In the genomic region with DNA sequence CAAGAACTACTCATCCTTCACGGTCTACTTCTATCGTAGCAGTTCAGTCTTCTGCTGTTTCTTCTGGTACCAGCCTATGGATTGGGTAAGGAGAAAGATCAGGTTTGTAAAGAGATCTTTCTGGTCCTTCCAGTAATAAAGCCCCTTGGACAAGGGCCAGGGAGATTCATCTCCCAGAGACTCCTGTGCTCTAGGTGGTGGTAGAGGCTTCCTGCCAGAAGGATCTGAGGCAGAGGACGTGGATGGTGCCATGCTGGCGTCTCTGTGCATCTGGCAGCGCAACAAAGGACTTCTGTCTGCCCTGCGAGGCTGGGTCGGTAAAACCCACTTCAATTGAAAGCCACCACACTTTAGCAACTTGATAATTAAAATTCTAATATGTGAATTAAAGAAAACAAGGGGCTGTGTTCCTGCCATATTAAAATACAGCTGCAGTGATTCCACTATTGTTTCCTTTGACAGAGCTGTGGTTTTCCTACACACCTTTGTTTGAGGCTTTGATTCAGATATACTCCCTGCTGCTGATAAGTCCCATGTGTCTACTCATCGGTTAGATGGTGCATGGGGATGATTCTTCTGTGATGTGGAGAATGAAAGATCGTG, we compare ENCODE assay signal across 20 cellular contexts.
DNase-seq lines count a peak whose midpoint lies in the region; ATAC-seq, FAIRE-seq and TF ChIP-seq lines count a peak whose summit lies in the region.
"Had no signal": no experiment of that assay in that cellular context is flagged by ENCODE, and none has a peak within 500 bp of the region (broad histone marks: within the 10 kb centered on the region; RNA-seq: fewer than 3 reads in every experiment).

No MANE protein-coding gene starts in this region.

- H3K9me3 Mint-ChIP-seq in astrocyte (ENCODE audit: unreplicated experiment) (no peaks in the 10 kb centered on the region), nephron (no peaks in the 10 kb centered on the region), Caco-2 (ENCODE audit: unreplicated experiment) (no peaks in the 10 kb centered on the region)
- H3K9me3 Mint-ChIP-seq: activated CD4-positive, alpha-beta memory T cell treated with anti-CD3 and anti-CD28 coated beads for 36 hours; dendritic cell treated with granulocyte-macrophage colony-stimulating factor and Interleukin-4, amounts not matched to agents 40 ng/mL and 50 ng/mL, for 4 days; stimulated activated effector memory CD8-positive, alpha-beta T cell treated with anti-CD3 and anti-CD28 coated beads, Interleukin-12 subunit alpha, Interleukin-12 subunit beta, amount 100 ng/mL, for 72 hours; T-cell had no signal

- no peaks in the 10 kb centered on the region for H3K27me3 ChIP-seq in astrocyte (ENCODE audit: insufficient read depth, low read length)
- H3K27me3 ChIP-seq in sigmoid colon, result no peaks in the 10 kb centered on the region
- H3K27me3 ChIP-seq in Caco-2 (replicated peaks; ENCODE audit: control insufficient read depth, insufficient read depth, low read length), result no peaks in the 10 kb centered on the region
- H3K27me3 ChIP-seq: body of pancreas, esophagus muscularis mucosa had no signal

- H4K20me1 ChIP-seq in astrocyte (ENCODE audit: insufficient read depth, low read length), result peaks cover 21% of the 10 kb centered on the region

- no peak overlapping the region for H3K9ac ChIP-seq in astrocyte (ENCODE audit: low read length)
- no peak overlapping the region for H3K9ac ChIP-seq in kidney (ENCODE audit: low read length in 2 of 2)

- TF ChIP-seq CTCF in C4-2B (conservative IDR thresholded peaks at IDR 0.05) (peak; percentile 44), astrocyte (IDR thresholded peaks at IDR 0.05; ENCODE audit: insufficient read depth, low read depth, low read length) (no peak), nephron (IDR thresholded peaks at IDR 0.05; ENCODE audit: unreplicated experiment in 3 of 3) (no peak), sigmoid colon (IDR thresholded peaks at IDR 0.05) (no peak), kidney (IDR thresholded peaks at IDR 0.05; ENCODE audit: borderline replicate concordance, extremely low read depth, insufficient read depth) (no peak), Caco-2 (IDR thresholded peaks at IDR 0.05; ENCODE audit: insufficient read depth in 1 of 2, low read depth in 1 of 2, low read length in 1 of 2, severe bottlenecking in 1 of 2, unreplicated experiment in 1 of 2) (no peak)

- H3K4me1 Mint-ChIP-seq in astrocyte (ENCODE audit: low read depth, unreplicated experiment) (peaks cover 39% of the 10 kb centered on the region), nephron (peaks cover 53% of the 10 kb centered on the region), Caco-2 (ENCODE audit: low read depth, unreplicated experiment) (peaks cover 13% of the 10 kb centered on the region)
- H3K4me1 Mint-ChIP-seq: stimulated activated effector memory CD8-positive, alpha-beta T cell treated with anti-CD3 and anti-CD28 coated beads, Interleukin-12 subunit alpha, Interleukin-12 subunit beta, amount 100 ng/mL, for 72 hours; T-cell had no signal

- H3K4me3 Mint-ChIP-seq in astrocyte (ENCODE audit: unreplicated experiment) (no peak overlapping the region), nephron (no peak overlapping the region), Caco-2 (ENCODE audit: unreplicated experiment) (no peak overlapping the region)
- H3K4me3 Mint-ChIP-seq: activated CD4-positive, alpha-beta memory T cell treated with anti-CD3 and anti-CD28 coated beads for 36 hours; dendritic cell treated with granulocyte-macrophage colony-stimulating factor and Interleukin-4, amounts not matched to agents 40 ng/mL and 50 ng/mL, for 4 days; stimulated activated effector memory CD8-positive, alpha-beta T cell treated with anti-CD3 and anti-CD28 coated beads, Interleukin-12 subunit alpha, Interleukin-12 subunit beta, amount 100 ng/mL, for 72 hours; T-cell had no signal

- no peaks in the 10 kb centered on the region for H3K9me3 ChIP-seq in astrocyte (ENCODE audit: insufficient read depth, low read depth, low read length)
- no peaks in the 10 kb centered on the region for H3K9me3 ChIP-seq in sigmoid colon
- no peaks in the 10 kb centered on the region for H3K9me3 ChIP-seq in kidney (ENCODE audit: control insufficient read depth in 1 of 2, low read length in 2 of 2)
- no peaks in the 10 kb centered on the region for H3K9me3 ChIP-seq in Caco-2
- H3K9me3 ChIP-seq: body of pancreas, esophagus muscularis mucosa had no signal

- POLR2A ChIA-PET in Caco-2 (lab: Charles Lee), result no interaction called here

- ATAC-seq in HG03565 (IDR thresholded peaks at IDR 0.05; ENCODE audit: unreplicated experiment), result no peak
- ATAC-seq: body of pancreas; stimulated activated effector memory CD8-positive, alpha-beta T cell treated with anti-CD3 and anti-CD28 coated beads, Interleukin-12 subunit alpha, Interleukin-12 subunit beta, amount 100 ng/mL, for 72 hours; T-cell had no signal

- H3K36me3 ChIP-seq in astrocyte (ENCODE audit: insufficient read depth, low read length) (no peaks in the 10 kb centered on the region), sigmoid colon (no peaks in the 10 kb centered on the region), kidney (ENCODE audit: control insufficient read depth in 1 of 2, insufficient read depth in 2 of 2, low read length in 2 of 2) (no peaks in the 10 kb centered on the region), Caco-2 (ENCODE audit: control insufficient read depth, insufficient read depth, low read length) (no peaks in the 10 kb centered on the region)
- H3K36me3 ChIP-seq: esophagus muscularis mucosa had no signal

- H3K27me3 Mint-ChIP-seq in astrocyte (ENCODE audit: low read depth, unreplicated experiment) (no peaks in the 10 kb centered on the region), nephron (ENCODE audit: low read depth) (no peaks in the 10 kb centered on the region), Caco-2 (ENCODE audit: insufficient read depth, unreplicated experiment) (no peaks in the 10 kb centered on the region)
- H3K27me3 Mint-ChIP-seq: dendritic cell treated with granulocyte-macrophage colony-stimulating factor and Interleukin-4, amounts not matched to agents 40 ng/mL and 50 ng/mL, for 4 days had no signal

- CTCF ChIA-PET in Caco-2 (lab: Charles Lee), result no interaction called here

- intact Hi-C loops in sigmoid colon (cut with DNase I) (no loop called here), kidney (cut with DNase I) (no loop called here), Caco-2 (cut with micrococcal nuclease; ENCODE audit: unreplicated experiment) (no loop called here)

- 83 to 92% methylated on average over 9 of the region's 9 CpGs for WGBS in sigmoid colon, 2 donors

- H3K36me3 Mint-ChIP-seq in astrocyte (ENCODE audit: low read depth, unreplicated experiment), result peaks cover 6% of the 10 kb centered on the region
- H3K36me3 Mint-ChIP-seq in nephron (ENCODE audit: low read depth), result no peaks in the 10 kb centered on the region
- H3K36me3 Mint-ChIP-seq in Caco-2 (ENCODE audit: insufficient read depth, unreplicated experiment), result no peaks in the 10 kb centered on the region
- H3K36me3 Mint-ChIP-seq: activated CD4-positive, alpha-beta memory T cell treated with anti-CD3 and anti-CD28 coated beads for 36 hours; stimulated activated effector memory CD8-positive, alpha-beta T cell treated with anti-CD3 and anti-CD28 coated beads, Interleukin-12 subunit alpha, Interleukin-12 subunit beta, amount 100 ng/mL, for 72 hours; T-cell had no signal

- H3K27ac ChIP-seq in C4-2B, result peak overlapping the region; percentile 37; the same call in 1 of the 2 replicates
- H3K27ac ChIP-seq in astrocyte (ENCODE audit: low read depth, low read length), result no peak overlapping the region
- peak overlapping the region in 2 of 4 donors; percentile 58 to 64 for H3K27ac ChIP-seq in sigmoid colon
- no peak overlapping the region for H3K27ac ChIP-seq in kidney (ENCODE audit: low read depth in 2 of 2, low read length in 2 of 2)
- H3K27ac ChIP-seq: body of pancreas, esophagus muscularis mucosa had no signal

- TF ChIP-seq EP300 in sigmoid colon (IDR thresholded peaks at IDR 0.05), result no peak

- DNase-seq in LoVo (ENCODE audit: low spot score) (peak; percentile 41), astrocyte (ENCODE audit: low read depth) (no peak), sigmoid colon (no peak), kidney (no peak), Caco-2 (no peak)
- DNase-seq: activated CD4-positive, alpha-beta memory T cell treated with anti-CD3 and anti-CD28 coated beads for 36 hours; activated naive CD4-positive, alpha-beta T cell treated with anti-CD3 and anti-CD28 coated beads, Interleukin-2, amount 50 U/mL, for 16 hours; activated T-cell treated with anti-CD3 and anti-CD28 coated beads, Interleukin-2, amount 50 U/mL, for 1 hour; AML-193; glutamatergic neuron; MM.1S; NCI-H1930; T-cell had no signal

- H3K27ac Mint-ChIP-seq in astrocyte (ENCODE audit: unreplicated experiment), result no peak overlapping the region
- peak overlapping the region; percentile 25 to 55 (median 34) for H3K27ac Mint-ChIP-seq in nephron
- no peak overlapping the region for H3K27ac Mint-ChIP-seq in Caco-2 (ENCODE audit: unreplicated experiment)
- H3K27ac Mint-ChIP-seq: activated CD4-positive, alpha-beta memory T cell treated with anti-CD3 and anti-CD28 coated beads for 36 hours; dendritic cell treated with granulocyte-macrophage colony-stimulating factor and Interleukin-4, amounts not matched to agents 40 ng/mL and 50 ng/mL, for 4 days; stimulated activated effector memory CD8-positive, alpha-beta T cell treated with anti-CD3 and anti-CD28 coated beads, Interleukin-12 subunit alpha, Interleukin-12 subunit beta, amount 100 ng/mL, for 72 hours; T-cell had no signal

- BruUV-seq in Caco-2 (replicated peaks; lab: Mats Ljungman, UMichigan), result no TSS peak

- FAIRE-seq in astrocyte (lab: Jason Lieb, UNC) (peak; percentile 26), kidney (lab: Jason Lieb, UNC) (no peak)

- H3K4me3 ChIP-seq in astrocyte (ENCODE audit: insufficient read depth, low read depth, low read length), result no peak overlapping the region
- H3K4me3 ChIP-seq in sigmoid colon, result no peak overlapping the region
- no peak overlapping the region for H3K4me3 ChIP-seq in kidney (ENCODE audit: low read length in 2 of 2)
- H3K4me3 ChIP-seq in Caco-2 (ENCODE audit: low read depth, low read length), result no peak overlapping the region
- H3K4me3 ChIP-seq: body of pancreas, esophagus muscularis mucosa had no signal

- H2AFZ ChIP-seq in astrocyte (ENCODE audit: low read depth, low read length), result no peak overlapping the region

- TF ChIP-seq POLR2A in sigmoid colon (IDR thresholded peaks at IDR 0.05), result no peak

- no peak overlapping the region for H3K4me2 ChIP-seq in astrocyte (ENCODE audit: low read length)

- peaks cover 7% of the 10 kb centered on the region for H3K79me2 ChIP-seq in astrocyte (ENCODE audit: insufficient read depth, low read length)

- H3K4me1 ChIP-seq in astrocyte (ENCODE audit: insufficient read depth, low read length) (peaks cover 6% of the 10 kb centered on the region), sigmoid colon (peaks cover 0 to 39% (median 28%) of the 10 kb centered on the region in 4 donors), kidney (ENCODE audit: control insufficient read depth in 1 of 2, insufficient read depth in 1 of 2, low read depth in 1 of 2, low read length in 2 of 2) (no peaks in the 10 kb centered on the region), Caco-2 (peaks cover 13% of the 10 kb centered on the region; the same call in 1 of the 2 replicates)
- H3K4me1 ChIP-seq: esophagus muscularis mucosa had no signal

Comparison
In these comparisons a context has a peak if more than half of its experiments do, and no peak if none do; other contexts are left out.
1. H3K27ac Mint-ChIP-seq: peak in nephron (3 of 3); none in astrocyte (single experiment) and Caco-2 (single experiment).